24 cellular contexts compared by ENCODE assay signal in the genomic region with DNA sequence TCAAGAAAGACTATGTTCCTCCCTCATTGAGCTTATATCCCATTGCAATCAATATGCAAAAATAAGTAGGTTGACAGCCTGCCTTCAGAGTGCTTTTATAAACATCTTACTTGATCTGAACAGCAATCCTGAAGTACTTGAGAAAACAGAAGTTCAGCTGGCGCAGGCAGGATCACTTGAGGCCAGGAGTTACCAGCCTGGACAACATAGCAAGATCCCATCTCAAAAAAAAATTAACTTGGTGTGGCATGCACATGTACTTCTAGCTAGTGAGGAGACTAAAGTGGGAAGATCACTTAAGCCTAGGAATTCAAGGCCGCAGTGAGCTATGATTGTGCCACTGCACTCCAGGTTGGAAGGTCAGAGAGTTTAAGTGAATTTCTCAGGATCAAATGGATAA.
"Had no signal": no experiment of that assay in that cellular context is flagged by ENCODE, and none has a peak within 500 bp of the region (broad histone marks: within the 10 kb centered on the region; RNA-seq: fewer than 3 reads in every experiment).

No MANE protein-coding gene starts in this region.

- H3K36me3 ChIP-seq: ovary had no signal

- H3K27me3 Mint-ChIP-seq: naive thymus-derived CD8-positive, alpha-beta T cell had no signal

- H3K27ac Mint-ChIP-seq: stimulated activated effector memory CD8-positive, alpha-beta T cell treated with anti-CD3 and anti-CD28 coated beads, Interleukin-12 subunit alpha, Interleukin-12 subunit beta, amount 100 ng/mL, for 72 hours had no signal

- DNase-seq: dorsolateral prefrontal cortex; effector CD4-positive, alpha-beta T cell; left ventricle myocardium superior; lower lobe of right lung; naive thymus-derived CD8-positive, alpha-beta T cell; nephron progenitor cell; occipital lobe; ovary; posterior cingulate gyrus; retina; stimulated activated CD4-positive, alpha-beta T cell treated with anti-CD3 and anti-CD28 coated beads, Interleukin-12 subunit alpha, Interleukin-12 subunit beta, amount 100 ng/mL, for 4 hours; stimulated activated CD4-positive, alpha-beta T cell treated with anti-CD3 and anti-CD28 coated beads, Interleukin-1b, Interleukin-23, amount 100 ng/mL, for 48 hours; stimulated activated CD4-positive, alpha-beta T cell treated with anti-CD3 and anti-CD28 coated beads, Interleukin-4, amount 100 ng/mL, for 24 hours; stimulated activated naive CD4-positive, alpha-beta T cell treated with Interleukin-2 at 50 U/mL for 16 hours; stomach; tibial artery; upper lobe of left lung had no signal

- H3K9me3 Mint-ChIP-seq: naive thymus-derived CD8-positive, alpha-beta T cell; nephron progenitor cell; stimulated activated effector memory CD8-positive, alpha-beta T cell treated with anti-CD3 and anti-CD28 coated beads, Interleukin-12 subunit alpha, Interleukin-12 subunit beta, amount 100 ng/mL, for 72 hours had no signal

- H3K4me2 ChIP-seq: smooth muscle cell had no signal

- FAIRE-seq: colon, frontal cortex, keratinocyte, urothelium cell line had no signal

- H3K4me3 Mint-ChIP-seq: naive thymus-derived CD8-positive, alpha-beta T cell; nephron progenitor cell; stimulated activated effector memory CD8-positive, alpha-beta T cell treated with anti-CD3 and anti-CD28 coated beads, Interleukin-12 subunit alpha, Interleukin-12 subunit beta, amount 100 ng/mL, for 72 hours had no signal

- ATAC-seq: left ventricle myocardium superior; lower lobe of right lung; naive thymus-derived CD8-positive, alpha-beta T cell; sciatic nerve; stimulated activated effector memory CD8-positive, alpha-beta T cell treated with anti-CD3 and anti-CD28 coated beads, Interleukin-12 subunit alpha, Interleukin-12 subunit beta, amount 100 ng/mL, for 72 hours had no signal

- H3K9me3 ChIP-seq: lower lobe of right lung, ovary, stomach, tibial artery, upper lobe of left lung had no signal

- H3K27me3 ChIP-seq: dorsolateral prefrontal cortex, ovary, stomach, tibial artery, upper lobe of left lung had no signal

- H3K27ac ChIP-seq: lower lobe of right lung, ovary, stomach, tibial artery, upper lobe of left lung had no signal

- H3K4me3 ChIP-seq: dorsolateral prefrontal cortex, lower lobe of right lung, ovary, smooth muscle cell, stomach, tibial artery, upper lobe of left lung had no signal

- H3K4me1 ChIP-seq: lower lobe of right lung had no signal
